Comparison of ENCODE assay signal across 8 cellular contexts in the genomic region with DNA sequence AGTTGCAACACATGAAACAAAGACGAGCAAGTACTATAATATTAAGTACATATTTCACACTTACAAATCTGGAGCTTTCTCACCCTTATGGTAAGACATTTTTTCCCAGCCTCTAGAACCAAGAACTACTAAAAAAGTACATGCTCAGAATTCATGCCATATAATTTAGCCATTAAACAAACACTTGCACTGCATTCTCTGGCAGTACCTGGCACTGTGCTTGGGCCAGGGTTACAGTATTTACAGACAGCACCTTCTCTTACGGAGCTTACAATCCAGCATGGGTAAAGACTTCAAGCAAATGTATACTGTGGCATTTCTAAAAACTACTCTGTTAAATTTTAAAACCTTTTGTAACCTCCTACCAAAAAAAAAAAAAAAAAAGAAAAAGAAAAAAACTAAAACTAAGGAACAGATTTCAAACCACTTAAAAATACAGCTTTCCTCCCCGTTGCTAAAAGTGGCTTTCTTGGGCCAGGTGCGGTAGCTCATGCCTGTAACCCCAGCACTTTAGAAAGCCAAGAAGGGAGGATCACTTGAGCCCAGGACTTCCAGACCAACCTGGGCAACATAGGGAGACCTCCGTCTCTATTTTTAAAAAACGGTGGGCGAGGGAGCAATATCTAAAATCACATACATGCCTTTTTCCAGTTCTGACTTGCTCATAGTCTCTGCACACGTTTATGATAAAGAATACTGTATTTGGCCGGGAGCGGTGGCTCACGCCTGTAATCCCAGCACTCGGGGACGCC. TPM values are rescaled to one million over a fixed set of nuclear protein-coding genes. Genes with fewer than 3 reads are reported as not detected.
DNase-seq lines count a peak whose midpoint lies in the region; ATAC-seq, FAIRE-seq and TF ChIP-seq lines count a peak whose summit lies in the region.

No MANE protein-coding gene starts in this region.

- H3K27me3 ChIP-seq in osteoblast (ENCODE audit: insufficient read depth, low read length), result no peaks in the 10 kb centered on the region

- peak overlapping the region; percentile 97 for H3K4me3 ChIP-seq in AG10803 (ENCODE audit: low read length)
- peak overlapping the region; percentile 95 for H3K4me3 ChIP-seq in osteoblast (ENCODE audit: insufficient read depth, low read length)

- H4K20me1 ChIP-seq in osteoblast (ENCODE audit: insufficient read depth, low read length), result peaks cover 2% of the 10 kb centered on the region

- peak overlapping the region; percentile 92 for H2AFZ ChIP-seq in osteoblast (ENCODE audit: low read length)

- H3K9me3 ChIP-seq in osteoblast (ENCODE audit: low read depth, low read length), result no peaks in the 10 kb centered on the region

- peak overlapping the region; percentile 62 for H3K27ac ChIP-seq in osteoblast (ENCODE audit: low read depth, low read length)

- no peaks in the 10 kb centered on the region for H3K36me3 ChIP-seq in osteoblast (ENCODE audit: insufficient read depth, low read length)

- peaks cover 51% of the 10 kb centered on the region for H3K79me2 ChIP-seq in osteoblast (ENCODE audit: insufficient read depth, low read length)

- no peak for DNase-seq in AG10803 (ENCODE audit: low read depth)
- peak; percentile 12 for DNase-seq in SK-N-DZ (ENCODE audit: low spot score)
- peak; percentile 73 for DNase-seq in osteoblast (ENCODE audit: insufficient read length, low spot score, missing footprints)
- no peak for DNase-seq in GOT3 (lab: John Stamatoyannopoulos, UW)
- no peak for DNase-seq in occipital lobe (lab: John Stamatoyannopoulos, UW)
- no peak for DNase-seq in frontal cortex (ENCODE audit: low spot score in 2 of 2)

- peak; percentile 6 for ATAC-seq in GM19328 (IDR thresholded peaks at IDR 0.05; ENCODE audit: unreplicated experiment)
- peak; percentile 12 for ATAC-seq in esophagus mucosa

- peak overlapping the region; percentile 92 for H3K4me2 ChIP-seq in osteoblast (ENCODE audit: insufficient read depth, low read length)

- no peak for FAIRE-seq in frontal cortex (lab: Jason Lieb, UNC)

- H3K4me1 ChIP-seq in osteoblast (ENCODE audit: insufficient read depth, low read length), result peaks cover 13% of the 10 kb centered on the region

- no peak for TF ChIP-seq CTCF in AG10803 (conservative IDR thresholded peaks at IDR 0.05; ENCODE audit: low read length)
- no peak for TF ChIP-seq CTCF in osteoblast (IDR thresholded peaks at IDR 0.05; ENCODE audit: extremely low read depth, low read depth, low read length)

RNA-seq across cellular contexts. Expression of gene GNPTAB, which starts 0.9 kb away (rescaled TPM):
- 10.1 and 14.2 TPM in 2 replicates for polyA plus RNA-seq in SK-N-DZ (2014; cell fraction: cytosol; rRNA removed)
- polyA plus RNA-seq in SK-N-DZ (2014; cell fraction: nucleus; rRNA removed), result 8.1 and 13.5 TPM in 2 replicates
- total RNA-seq in esophagus mucosa (18.4 TPM), osteoblast (93.0 and 93.1 TPM in 2 replicates), occipital lobe (138 TPM), frontal cortex (139 TPM)

RNA-seq across cellular contexts. Expression of gene DRAM1, which starts 47.6 kb away (rescaled TPM):
- polyA plus RNA-seq in SK-N-DZ (2014; cell fraction: cytosol; rRNA removed), result 0.16 TPM in 1 of 2 replicates, not detected in the other
- 0.04 and 0.52 TPM in 2 replicates for polyA plus RNA-seq in SK-N-DZ (2014; cell fraction: nucleus; rRNA removed)
- total RNA-seq in esophagus mucosa, result 3.0 TPM
- 141 and 150 TPM in 2 replicates for total RNA-seq in osteoblast
- total RNA-seq in occipital lobe, result 1.1 TPM
- total RNA-seq in frontal cortex, result 0.82 TPM

Comparison
In these comparisons a context has a peak if more than half of its experiments do, and no peak if none do; other contexts are left out.
1. DNase-seq: peak in SK-N-DZ (single experiment) and osteoblast (single experiment); none in AG10803 (single experiment), GOT3 (single experiment), occipital lobe (single experiment) and frontal cortex (0 of 2).
2. RNA of gene DRAM1, which starts 47.6 kb away (total RNA-seq): 141 to 150 TPM in osteoblast; 3.0 TPM in esophagus mucosa (single experiment), 1.1 TPM in occipital lobe (single experiment) and 0.82 TPM in frontal cortex (single experiment); every median in the first group is over 10 times any median in the second.